Comparison of ENCODE assay signal across 1 cellular context in the genomic region with DNA sequence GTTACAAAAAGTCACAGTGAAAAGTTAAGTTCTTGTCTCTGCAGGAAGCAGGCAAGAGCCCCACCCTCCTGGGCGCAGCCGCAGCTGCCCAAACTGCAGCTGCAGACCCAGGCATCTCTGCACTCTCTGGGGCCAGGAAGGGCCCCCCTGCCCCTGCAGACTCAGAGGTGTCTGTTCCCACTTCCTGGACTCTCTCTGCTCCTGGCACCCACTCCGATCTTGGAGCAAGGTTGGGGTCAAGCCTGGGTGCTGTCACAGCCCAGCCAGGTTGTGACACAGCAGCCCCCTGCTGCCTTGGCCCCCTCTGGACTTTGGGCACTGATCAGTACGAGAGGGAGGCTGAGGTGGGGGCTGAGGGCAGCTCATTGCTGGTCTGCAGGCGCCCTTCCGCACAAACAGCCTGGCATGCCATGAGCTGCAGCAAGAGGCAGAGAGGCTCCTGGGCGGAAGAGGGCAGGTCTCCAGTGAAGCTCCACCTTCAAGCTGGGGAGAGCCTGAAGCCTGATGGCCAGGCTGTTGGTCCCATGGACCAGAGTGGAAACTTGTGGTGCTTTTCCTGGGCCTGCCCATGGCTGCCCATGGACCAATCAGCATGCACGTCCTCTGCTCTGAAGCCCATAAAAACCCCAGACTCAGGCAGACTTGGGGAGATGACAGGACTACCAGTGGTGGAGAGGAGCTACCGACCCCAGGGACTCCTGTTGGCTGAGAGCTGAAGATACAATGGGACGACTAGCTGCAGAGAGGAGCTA.
TF ChIP-seq lines count a peak whose summit lies in the region.

No MANE protein-coding gene starts in this region.

TF ChIP-seq in HepG2, 621 proteins besides CTCF, POLR2A, EP300 and RAD21 (continued from another document and continues in another):
- TF ChIP-seq SKI (IDR thresholded peaks at IDR 0.05; ENCODE audit: partially characterized antibody) (peak; percentile 67), ZNF160 (CRISPR knock-in tag; IDR thresholded peaks at IDR 0.05) (no peak; the same call in 1 of the 2 replicates), MLLT10 (CRISPR knock-in tag; IDR thresholded peaks at IDR 0.05) (no peak), KDM4B (CRISPR knock-in tag; IDR thresholded peaks at IDR 0.05) (no peak), JARID2 (CRISPR knock-in tag; IDR thresholded peaks at IDR 0.05; ENCODE audit: insufficient replicate concordance) (no peak), ZNF224 (CRISPR knock-in tag; IDR thresholded peaks at IDR 0.05) (peak; percentile 35; the same call in 1 of the 2 replicates), FLYWCH1 (CRISPR knock-in tag; IDR thresholded peaks at IDR 0.05) (no peak), TOE1 (CRISPR knock-in tag; IDR thresholded peaks at IDR 0.05) (no peak), BRCA1 (CRISPR knock-in tag; IDR thresholded peaks at IDR 0.05) (no peak; the same call in 1 of the 2 replicates), ZNF777 (CRISPR knock-in tag; IDR thresholded peaks at IDR 0.05) (no peak), NPAS2 (CRISPR knock-in tag; IDR thresholded peaks at IDR 0.05; ENCODE audit: borderline replicate concordance) (no peak), ZBTB42 (CRISPR knock-in tag; IDR thresholded peaks at IDR 0.05) (0 out of 2 replicates have a peak, but pooled peaks have one; percentile 73), MXD4 (CRISPR knock-in tag; IDR thresholded peaks at IDR 0.05) (0 out of 2 replicates have a peak, but pooled peaks have one; percentile 36), CHCHD3 (CRISPR knock-in tag; IDR thresholded peaks at IDR 0.05) (no peak), RCOR2 (CRISPR knock-in tag; IDR thresholded peaks at IDR 0.05) (0 out of 2 replicates have a peak, but pooled peaks have one; percentile 28), CAMTA2 (CRISPR knock-in tag; IDR thresholded peaks at IDR 0.05; ENCODE audit: borderline replicate concordance) (no peak), CEBPB (IDR thresholded peaks at IDR 0.05; ENCODE audit: borderline replicate concordance, low read depth, low read length) (peak; percentile 45; the same call in 1 of the 2 replicates), ZNF33B (CRISPR knock-in tag; IDR thresholded peaks at IDR 0.05) (no peak), ZNF672 (CRISPR knock-in tag; IDR thresholded peaks at IDR 0.05) (no peak), THAP11 (CRISPR knock-in tag; IDR thresholded peaks at IDR 0.05) (peak; percentile 68), ZNF232 (CRISPR knock-in tag; IDR thresholded peaks at IDR 0.05; ENCODE audit: borderline replicate concordance) (no peak), ZFP41 (CRISPR knock-in tag; IDR thresholded peaks at IDR 0.05; ENCODE audit: borderline replicate concordance) (no peak), ZNF598 (CRISPR knock-in tag; IDR thresholded peaks at IDR 0.05; ENCODE audit: borderline replicate concordance) (no peak; the same call in 1 of the 2 replicates), ATAD3A (CRISPR knock-in tag; IDR thresholded peaks at IDR 0.05) (no peak)
- TF ChIP-seq, protein P1, sequence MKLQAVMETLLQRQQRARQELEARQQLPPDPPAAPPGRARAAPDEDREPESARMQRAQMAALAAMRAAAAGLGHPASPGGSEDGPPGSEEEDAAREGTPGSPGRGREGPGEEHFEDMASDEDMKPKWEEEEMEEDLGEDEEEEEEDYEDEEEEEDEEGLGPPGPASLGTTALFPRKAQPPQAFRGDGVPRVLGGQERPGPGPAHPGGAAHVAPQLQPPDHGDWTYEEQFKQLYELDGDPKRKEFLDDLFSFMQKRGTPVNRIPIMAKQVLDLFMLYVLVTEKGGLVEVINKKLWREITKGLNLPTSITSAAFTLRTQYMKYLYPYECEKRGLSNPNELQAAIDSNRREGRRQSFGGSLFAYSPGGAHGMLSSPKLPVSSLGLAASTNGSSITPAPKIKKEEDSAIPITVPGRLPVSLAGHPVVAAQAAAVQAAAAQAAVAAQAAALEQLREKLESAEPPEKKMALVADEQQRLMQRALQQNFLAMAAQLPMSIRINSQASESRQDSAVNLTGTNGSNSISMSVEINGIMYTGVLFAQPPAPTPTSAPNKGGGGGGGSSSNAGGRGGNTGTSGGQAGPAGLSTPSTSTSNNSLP (IDR thresholded peaks at IDR 0.05; ENCODE audit: low read depth, low read length), result no peak
- TF ChIP-seq, protein P2, sequence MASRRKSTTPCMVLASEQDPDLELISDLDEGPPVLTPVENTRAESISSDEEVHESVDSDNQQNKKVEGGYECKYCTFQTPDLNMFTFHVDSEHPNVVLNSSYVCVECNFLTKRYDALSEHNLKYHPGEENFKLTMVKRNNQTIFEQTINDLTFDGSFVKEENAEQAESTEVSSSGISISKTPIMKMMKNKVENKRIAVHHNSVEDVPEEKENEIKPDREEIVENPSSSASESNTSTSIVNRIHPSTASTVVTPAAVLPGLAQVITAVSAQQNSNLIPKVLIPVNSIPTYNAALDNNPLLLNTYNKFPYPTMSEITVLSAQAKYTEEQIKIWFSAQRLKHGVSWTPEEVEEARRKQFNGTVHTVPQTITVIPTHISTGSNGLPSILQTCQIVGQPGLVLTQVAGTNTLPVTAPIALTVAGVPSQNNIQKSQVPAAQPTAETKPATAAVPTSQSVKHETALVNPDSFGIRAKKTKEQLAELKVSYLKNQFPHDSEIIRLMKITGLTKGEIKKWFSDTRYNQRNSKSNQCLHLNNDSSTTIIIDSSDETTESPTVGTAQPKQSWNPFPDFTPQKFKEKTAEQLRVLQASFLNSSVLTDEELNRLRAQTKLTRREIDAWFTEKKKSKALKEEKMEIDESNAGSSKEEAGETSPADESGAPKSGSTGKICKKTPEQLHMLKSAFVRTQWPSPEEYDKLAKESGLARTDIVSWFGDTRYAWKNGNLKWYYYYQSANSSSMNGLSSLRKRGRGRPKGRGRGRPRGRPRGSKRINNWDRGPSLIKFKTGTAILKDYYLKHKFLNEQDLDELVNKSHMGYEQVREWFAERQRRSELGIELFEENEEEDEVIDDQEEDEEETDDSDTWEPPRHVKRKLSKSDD (CRISPR knock-in tag; IDR thresholded peaks at IDR 0.05; ENCODE audit: low read depth), result no peak
- TF ChIP-seq, protein P3, sequence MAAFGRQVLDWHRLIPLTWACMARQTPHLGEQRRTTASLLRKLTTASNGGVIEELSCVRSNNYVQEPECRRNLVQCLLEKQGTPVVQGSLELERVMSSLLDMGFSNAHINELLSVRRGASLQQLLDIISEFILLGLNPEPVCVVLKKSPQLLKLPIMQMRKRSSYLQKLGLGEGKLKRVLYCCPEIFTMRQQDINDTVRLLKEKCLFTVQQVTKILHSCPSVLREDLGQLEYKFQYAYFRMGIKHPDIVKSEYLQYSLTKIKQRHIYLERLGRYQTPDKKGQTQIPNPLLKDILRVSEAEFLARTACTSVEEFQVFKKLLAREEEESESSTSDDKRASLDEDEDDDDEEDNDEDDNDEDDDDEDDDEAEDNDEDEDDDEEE (CRISPR knock-in tag; IDR thresholded peaks at IDR 0.05), result 0 out of 2 replicates have a peak, but pooled peaks have one; percentile 26
- TF ChIP-seq, protein P4, sequence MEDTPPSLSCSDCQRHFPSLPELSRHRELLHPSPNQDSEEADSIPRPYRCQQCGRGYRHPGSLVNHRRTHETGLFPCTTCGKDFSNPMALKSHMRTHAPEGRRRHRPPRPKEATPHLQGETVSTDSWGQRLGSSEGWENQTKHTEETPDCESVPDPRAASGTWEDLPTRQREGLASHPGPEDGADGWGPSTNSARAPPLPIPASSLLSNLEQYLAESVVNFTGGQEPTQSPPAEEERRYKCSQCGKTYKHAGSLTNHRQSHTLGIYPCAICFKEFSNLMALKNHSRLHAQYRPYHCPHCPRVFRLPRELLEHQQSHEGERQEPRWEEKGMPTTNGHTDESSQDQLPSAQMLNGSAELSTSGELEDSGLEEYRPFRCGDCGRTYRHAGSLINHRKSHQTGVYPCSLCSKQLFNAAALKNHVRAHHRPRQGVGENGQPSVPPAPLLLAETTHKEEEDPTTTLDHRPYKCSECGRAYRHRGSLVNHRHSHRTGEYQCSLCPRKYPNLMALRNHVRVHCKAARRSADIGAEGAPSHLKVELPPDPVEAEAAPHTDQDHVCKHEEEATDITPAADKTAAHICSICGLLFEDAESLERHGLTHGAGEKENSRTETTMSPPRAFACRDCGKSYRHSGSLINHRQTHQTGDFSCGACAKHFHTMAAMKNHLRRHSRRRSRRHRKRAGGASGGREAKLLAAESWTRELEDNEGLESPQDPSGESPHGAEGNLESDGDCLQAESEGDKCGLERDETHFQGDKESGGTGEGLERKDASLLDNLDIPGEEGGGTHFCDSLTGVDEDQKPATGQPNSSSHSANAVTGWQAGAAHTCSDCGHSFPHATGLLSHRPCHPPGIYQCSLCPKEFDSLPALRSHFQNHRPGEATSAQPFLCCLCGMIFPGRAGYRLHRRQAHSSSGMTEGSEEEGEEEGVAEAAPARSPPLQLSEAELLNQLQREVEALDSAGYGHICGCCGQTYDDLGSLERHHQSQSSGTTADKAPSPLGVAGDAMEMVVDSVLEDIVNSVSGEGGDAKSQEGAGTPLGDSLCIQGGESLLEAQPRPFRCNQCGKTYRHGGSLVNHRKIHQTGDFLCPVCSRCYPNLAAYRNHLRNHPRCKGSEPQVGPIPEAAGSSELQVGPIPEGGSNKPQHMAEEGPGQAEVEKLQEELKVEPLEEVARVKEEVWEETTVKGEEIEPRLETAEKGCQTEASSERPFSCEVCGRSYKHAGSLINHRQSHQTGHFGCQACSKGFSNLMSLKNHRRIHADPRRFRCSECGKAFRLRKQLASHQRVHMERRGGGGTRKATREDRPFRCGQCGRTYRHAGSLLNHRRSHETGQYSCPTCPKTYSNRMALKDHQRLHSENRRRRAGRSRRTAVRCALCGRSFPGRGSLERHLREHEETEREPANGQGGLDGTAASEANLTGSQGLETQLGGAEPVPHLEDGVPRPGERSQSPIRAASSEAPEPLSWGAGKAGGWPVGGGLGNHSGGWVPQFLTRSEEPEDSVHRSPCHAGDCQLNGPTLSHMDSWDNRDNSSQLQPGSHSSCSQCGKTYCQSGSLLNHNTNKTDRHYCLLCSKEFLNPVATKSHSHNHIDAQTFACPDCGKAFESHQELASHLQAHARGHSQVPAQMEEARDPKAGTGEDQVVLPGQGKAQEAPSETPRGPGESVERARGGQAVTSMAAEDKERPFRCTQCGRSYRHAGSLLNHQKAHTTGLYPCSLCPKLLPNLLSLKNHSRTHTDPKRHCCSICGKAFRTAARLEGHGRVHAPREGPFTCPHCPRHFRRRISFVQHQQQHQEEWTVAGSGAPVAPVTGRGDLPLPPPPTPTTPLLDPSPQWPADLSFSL (CRISPR knock-in tag; IDR thresholded peaks at IDR 0.05), result no peak
- TF ChIP-seq, protein P5, sequence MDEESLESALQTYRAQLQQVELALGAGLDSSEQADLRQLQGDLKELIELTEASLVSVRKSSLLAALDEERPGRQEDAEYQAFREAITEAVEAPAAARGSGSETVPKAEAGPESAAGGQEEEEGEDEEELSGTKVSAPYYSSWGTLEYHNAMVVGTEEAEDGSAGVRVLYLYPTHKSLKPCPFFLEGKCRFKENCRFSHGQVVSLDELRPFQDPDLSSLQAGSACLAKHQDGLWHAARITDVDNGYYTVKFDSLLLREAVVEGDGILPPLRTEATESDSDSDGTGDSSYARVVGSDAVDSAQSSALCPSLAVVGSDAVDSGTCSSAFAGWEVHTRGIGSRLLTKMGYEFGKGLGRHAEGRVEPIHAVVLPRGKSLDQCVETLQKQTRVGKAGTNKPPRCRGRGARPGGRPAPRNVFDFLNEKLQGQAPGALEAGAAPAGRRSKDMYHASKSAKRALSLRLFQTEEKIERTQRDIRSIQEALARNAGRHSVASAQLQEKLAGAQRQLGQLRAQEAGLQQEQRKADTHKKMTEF (CRISPR knock-in tag; IDR thresholded peaks at IDR 0.05), result peak; percentile 54; the same call in 1 of the 2 replicates
- TF ChIP-seq, protein P6, sequence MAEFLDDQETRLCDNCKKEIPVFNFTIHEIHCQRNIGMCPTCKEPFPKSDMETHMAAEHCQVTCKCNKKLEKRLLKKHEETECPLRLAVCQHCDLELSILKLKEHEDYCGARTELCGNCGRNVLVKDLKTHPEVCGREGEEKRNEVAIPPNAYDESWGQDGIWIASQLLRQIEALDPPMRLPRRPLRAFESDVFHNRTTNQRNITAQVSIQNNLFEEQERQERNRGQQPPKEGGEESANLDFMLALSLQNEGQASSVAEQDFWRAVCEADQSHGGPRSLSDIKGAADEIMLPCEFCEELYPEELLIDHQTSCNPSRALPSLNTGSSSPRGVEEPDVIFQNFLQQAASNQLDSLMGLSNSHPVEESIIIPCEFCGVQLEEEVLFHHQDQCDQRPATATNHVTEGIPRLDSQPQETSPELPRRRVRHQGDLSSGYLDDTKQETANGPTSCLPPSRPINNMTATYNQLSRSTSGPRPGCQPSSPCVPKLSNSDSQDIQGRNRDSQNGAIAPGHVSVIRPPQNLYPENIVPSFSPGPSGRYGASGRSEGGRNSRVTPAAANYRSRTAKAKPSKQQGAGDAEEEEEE (CRISPR knock-in tag; IDR thresholded peaks at IDR 0.05; ENCODE audit: borderline replicate concordance), result no peak
- TF ChIP-seq, protein P7, sequence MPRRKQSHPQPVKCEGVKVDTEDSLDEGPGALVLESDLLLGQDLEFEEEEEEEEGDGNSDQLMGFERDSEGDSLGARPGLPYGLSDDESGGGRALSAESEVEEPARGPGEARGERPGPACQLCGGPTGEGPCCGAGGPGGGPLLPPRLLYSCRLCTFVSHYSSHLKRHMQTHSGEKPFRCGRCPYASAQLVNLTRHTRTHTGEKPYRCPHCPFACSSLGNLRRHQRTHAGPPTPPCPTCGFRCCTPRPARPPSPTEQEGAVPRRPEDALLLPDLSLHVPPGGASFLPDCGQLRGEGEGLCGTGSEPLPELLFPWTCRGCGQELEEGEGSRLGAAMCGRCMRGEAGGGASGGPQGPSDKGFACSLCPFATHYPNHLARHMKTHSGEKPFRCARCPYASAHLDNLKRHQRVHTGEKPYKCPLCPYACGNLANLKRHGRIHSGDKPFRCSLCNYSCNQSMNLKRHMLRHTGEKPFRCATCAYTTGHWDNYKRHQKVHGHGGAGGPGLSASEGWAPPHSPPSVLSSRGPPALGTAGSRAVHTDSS (CRISPR knock-in tag; conservative IDR thresholded peaks at IDR 0.05), result no peak
- TF ChIP-seq, protein P8, sequence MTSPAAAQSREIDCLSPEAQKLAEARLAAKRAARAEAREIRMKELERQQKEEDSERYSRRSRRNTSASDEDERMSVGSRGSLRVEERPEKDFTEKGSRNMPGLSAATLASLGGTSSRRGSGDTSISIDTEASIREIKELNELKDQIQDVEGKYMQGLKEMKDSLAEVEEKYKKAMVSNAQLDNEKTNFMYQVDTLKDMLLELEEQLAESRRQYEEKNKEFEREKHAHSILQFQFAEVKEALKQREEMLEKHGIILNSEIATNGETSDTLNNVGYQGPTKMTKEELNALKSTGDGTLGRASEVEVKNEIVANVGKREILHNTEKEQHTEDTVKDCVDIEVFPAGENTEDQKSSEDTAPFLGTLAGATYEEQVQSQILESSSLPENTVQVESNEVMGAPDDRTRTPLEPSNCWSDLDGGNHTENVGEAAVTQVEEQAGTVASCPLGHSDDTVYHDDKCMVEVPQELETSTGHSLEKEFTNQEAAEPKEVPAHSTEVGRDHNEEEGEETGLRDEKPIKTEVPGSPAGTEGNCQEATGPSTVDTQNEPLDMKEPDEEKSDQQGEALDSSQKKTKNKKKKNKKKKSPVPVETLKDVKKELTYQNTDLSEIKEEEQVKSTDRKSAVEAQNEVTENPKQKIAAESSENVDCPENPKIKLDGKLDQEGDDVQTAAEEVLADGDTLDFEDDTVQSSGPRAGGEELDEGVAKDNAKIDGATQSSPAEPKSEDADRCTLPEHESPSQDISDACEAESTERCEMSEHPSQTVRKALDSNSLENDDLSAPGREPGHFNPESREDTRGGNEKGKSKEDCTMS (CRISPR knock-in tag; conservative IDR thresholded peaks at IDR 0.05), result no peak
